ENCODE assay signal across 22 cellular contexts in the genomic region with DNA sequence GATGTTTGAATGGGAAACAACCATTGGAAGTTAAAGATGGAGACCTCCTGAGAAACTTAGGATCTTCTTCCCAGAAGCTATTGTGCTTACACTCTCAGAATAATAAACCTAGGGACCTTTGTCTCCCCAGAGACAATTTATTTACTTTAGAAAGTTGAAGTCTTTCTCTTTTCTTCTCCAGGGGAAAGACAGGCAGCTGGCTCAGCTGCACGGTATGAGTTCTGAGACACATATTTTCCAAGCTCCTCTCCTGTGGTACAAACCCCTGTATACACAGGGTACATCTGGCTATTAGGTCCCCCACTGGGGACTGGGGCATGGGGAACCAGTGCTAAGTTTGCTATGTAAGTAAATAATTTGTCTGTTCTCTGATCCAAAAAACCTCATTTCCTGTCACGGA.
"Had no signal": no experiment of that assay in that cellular context is flagged by ENCODE, and none has a peak within 500 bp of the region (broad histone marks: within the 10 kb centered on the region; RNA-seq: fewer than 3 reads in every experiment).

No MANE protein-coding gene starts in this region.

- H3K27ac ChIP-seq: body of pancreas, esophagus squamous epithelium, heart right ventricle, tibial artery had no signal

- ATAC-seq: activated T-cell treated with anti-CD3 and anti-CD28 coated beads, Interleukin-2, amount 50 U/mL, for 72 hours; body of pancreas; effector memory CD8-positive, alpha-beta T cell; heart right ventricle; left colon; mucosa of descending colon; stimulated activated effector memory CD8-positive, alpha-beta T cell treated with anti-CD3 and anti-CD28 coated beads, Interleukin-12 subunit alpha, Interleukin-12 subunit beta, amount 100 ng/mL, for 72 hours; stimulated activated naive CD8-positive, alpha-beta T cell treated with anti-CD3 and anti-CD28 coated beads, Interleukin-15, amount 100 ng/mL, for 72 hours; T-helper 17 cell had no signal

- H3K9me3 ChIP-seq: body of pancreas, esophagus squamous epithelium, mucosa of descending colon, tibial artery had no signal

- H3K9me3 Mint-ChIP-seq: activated CD4-positive, alpha-beta memory T cell treated with anti-CD3 and anti-CD28 coated beads, Interleukin-2, amount 10 ng/mL, durations not matched to agents 7 days and 5 days; activated CD4-positive, alpha-beta T cell treated with anti-CD3 and anti-CD28 coated beads, Interleukin-2, amount 10 ng/mL, durations not matched to agents 24 days and 14 days; activated naive CD4-positive, alpha-beta T cell treated with anti-CD3 and anti-CD28 coated beads for 36 hours had no signal

- H3K27me3 ChIP-seq: body of pancreas, dorsolateral prefrontal cortex, esophagus squamous epithelium, heart right ventricle, tibial artery had no signal

- H3K36me3 ChIP-seq: esophagus squamous epithelium, heart right ventricle, tibial artery had no signal

- H3K4me3 Mint-ChIP-seq: activated CD4-positive, alpha-beta memory T cell treated with anti-CD3 and anti-CD28 coated beads, Interleukin-2, amount 10 ng/mL, durations not matched to agents 7 days and 5 days; activated CD4-positive, alpha-beta T cell treated with anti-CD3 and anti-CD28 coated beads, Interleukin-2, amount 10 ng/mL, durations not matched to agents 24 days and 14 days; activated naive CD4-positive, alpha-beta T cell treated with anti-CD3 and anti-CD28 coated beads for 36 hours; activated naive CD8-positive, alpha-beta T cell treated with anti-CD3 and anti-CD28 coated beads, Interleukin-2, amount 10 ng/mL, durations not matched to agents 7 days and 5 days; activated T-cell treated with anti-CD3 and anti-CD28 coated beads, Interleukin-2, amount 50 U/mL, for 72 hours; effector memory CD8-positive, alpha-beta T cell; memory B cell; stimulated activated effector memory CD8-positive, alpha-beta T cell treated with anti-CD3 and anti-CD28 coated beads, Interleukin-12 subunit alpha, Interleukin-12 subunit beta, amount 100 ng/mL, for 72 hours; stimulated activated naive CD8-positive, alpha-beta T cell treated with anti-CD3 and anti-CD28 coated beads, Interleukin-15, amount 100 ng/mL, for 72 hours; T-helper 17 cell had no signal

- H3K27ac Mint-ChIP-seq: activated CD4-positive, alpha-beta memory T cell treated with anti-CD3 and anti-CD28 coated beads, Interleukin-2, amount 10 ng/mL, durations not matched to agents 7 days and 5 days; activated CD4-positive, alpha-beta T cell treated with anti-CD3 and anti-CD28 coated beads, Interleukin-2, amount 10 ng/mL, durations not matched to agents 24 days and 14 days; activated naive CD4-positive, alpha-beta T cell treated with anti-CD3 and anti-CD28 coated beads for 36 hours; activated naive CD8-positive, alpha-beta T cell treated with anti-CD3 and anti-CD28 coated beads, Interleukin-2, amount 10 ng/mL, durations not matched to agents 7 days and 5 days; activated T-cell treated with anti-CD3 and anti-CD28 coated beads, Interleukin-2, amount 50 U/mL, for 72 hours; effector memory CD8-positive, alpha-beta T cell; memory B cell; stimulated activated effector memory CD8-positive, alpha-beta T cell treated with anti-CD3 and anti-CD28 coated beads, Interleukin-12 subunit alpha, Interleukin-12 subunit beta, amount 100 ng/mL, for 72 hours; stimulated activated naive CD8-positive, alpha-beta T cell treated with anti-CD3 and anti-CD28 coated beads, Interleukin-15, amount 100 ng/mL, for 72 hours; T-helper 17 cell had no signal

- H3K4me1 ChIP-seq: body of pancreas, esophagus squamous epithelium, heart right ventricle, tibial artery had no signal

- H3K36me3 Mint-ChIP-seq: activated naive CD8-positive, alpha-beta T cell treated with anti-CD3 and anti-CD28 coated beads, Interleukin-2, amount 10 ng/mL, durations not matched to agents 7 days and 5 days; memory B cell; stimulated activated effector memory CD8-positive, alpha-beta T cell treated with anti-CD3 and anti-CD28 coated beads, Interleukin-12 subunit alpha, Interleukin-12 subunit beta, amount 100 ng/mL, for 72 hours had no signal

- H3K27me3 Mint-ChIP-seq: activated CD4-positive, alpha-beta memory T cell treated with anti-CD3 and anti-CD28 coated beads, Interleukin-2, amount 10 ng/mL, durations not matched to agents 7 days and 5 days; activated CD4-positive, alpha-beta T cell treated with anti-CD3 and anti-CD28 coated beads, Interleukin-2, amount 10 ng/mL, durations not matched to agents 24 days and 14 days; activated naive CD8-positive, alpha-beta T cell treated with anti-CD3 and anti-CD28 coated beads, Interleukin-2, amount 10 ng/mL, durations not matched to agents 7 days and 5 days; effector memory CD8-positive, alpha-beta T cell; memory B cell; stimulated activated naive CD8-positive, alpha-beta T cell treated with anti-CD3 and anti-CD28 coated beads, Interleukin-15, amount 100 ng/mL, for 72 hours; T-helper 17 cell had no signal

- DNase-seq: activated CD4-positive, alpha-beta memory T cell treated with anti-CD3 and anti-CD28 coated beads, Interleukin-2, amount 10 ng/mL, durations not matched to agents 7 days and 5 days; activated CD4-positive, alpha-beta T cell treated with anti-CD3 and anti-CD28 coated beads, Interleukin-2, amount 10 ng/mL, durations not matched to agents 24 days and 14 days; activated effector memory CD4-positive, alpha-beta T cell treated with Interleukin-2 at 50 U/mL for 16 hours; activated naive CD4-positive, alpha-beta T cell treated with anti-CD3 and anti-CD28 coated beads for 36 hours; activated naive CD8-positive, alpha-beta T cell treated with anti-CD3 and anti-CD28 coated beads, Interleukin-2, amount 10 ng/mL, durations not matched to agents 7 days and 5 days; activated T-cell treated with anti-CD3 and anti-CD28 coated beads, Interleukin-2, amount 50 U/mL, for 72 hours; amniotic stem cell; body of pancreas; dorsolateral prefrontal cortex; effector memory CD8-positive, alpha-beta T cell; esophagus squamous epithelium; heart right ventricle; left colon; mucosa of descending colon; occipital lobe; stimulated activated CD4-positive, alpha-beta T cell treated with anti-CD3 and anti-CD28 coated beads, Interleukin-1b, Interleukin-23, amount 100 ng/mL, for 48 hours; stimulated activated naive CD8-positive, alpha-beta T cell treated with anti-CD3 and anti-CD28 coated beads, Interleukin-15, amount 100 ng/mL, for 72 hours; SW 1271; T-helper 17 cell; tibial artery had no signal

- H3K4me3 ChIP-seq: body of pancreas, dorsolateral prefrontal cortex, esophagus squamous epithelium, heart right ventricle, mucosa of descending colon, tibial artery had no signal

- H3K4me1 Mint-ChIP-seq: activated CD4-positive, alpha-beta memory T cell treated with anti-CD3 and anti-CD28 coated beads, Interleukin-2, amount 10 ng/mL, durations not matched to agents 7 days and 5 days; activated CD4-positive, alpha-beta T cell treated with anti-CD3 and anti-CD28 coated beads, Interleukin-2, amount 10 ng/mL, durations not matched to agents 24 days and 14 days; activated naive CD8-positive, alpha-beta T cell treated with anti-CD3 and anti-CD28 coated beads, Interleukin-2, amount 10 ng/mL, durations not matched to agents 7 days and 5 days; memory B cell; stimulated activated effector memory CD8-positive, alpha-beta T cell treated with anti-CD3 and anti-CD28 coated beads, Interleukin-12 subunit alpha, Interleukin-12 subunit beta, amount 100 ng/mL, for 72 hours; stimulated activated naive CD8-positive, alpha-beta T cell treated with anti-CD3 and anti-CD28 coated beads, Interleukin-15, amount 100 ng/mL, for 72 hours; T-helper 17 cell had no signal
